8 cellular contexts compared by ENCODE assay signal in the genomic region with DNA sequence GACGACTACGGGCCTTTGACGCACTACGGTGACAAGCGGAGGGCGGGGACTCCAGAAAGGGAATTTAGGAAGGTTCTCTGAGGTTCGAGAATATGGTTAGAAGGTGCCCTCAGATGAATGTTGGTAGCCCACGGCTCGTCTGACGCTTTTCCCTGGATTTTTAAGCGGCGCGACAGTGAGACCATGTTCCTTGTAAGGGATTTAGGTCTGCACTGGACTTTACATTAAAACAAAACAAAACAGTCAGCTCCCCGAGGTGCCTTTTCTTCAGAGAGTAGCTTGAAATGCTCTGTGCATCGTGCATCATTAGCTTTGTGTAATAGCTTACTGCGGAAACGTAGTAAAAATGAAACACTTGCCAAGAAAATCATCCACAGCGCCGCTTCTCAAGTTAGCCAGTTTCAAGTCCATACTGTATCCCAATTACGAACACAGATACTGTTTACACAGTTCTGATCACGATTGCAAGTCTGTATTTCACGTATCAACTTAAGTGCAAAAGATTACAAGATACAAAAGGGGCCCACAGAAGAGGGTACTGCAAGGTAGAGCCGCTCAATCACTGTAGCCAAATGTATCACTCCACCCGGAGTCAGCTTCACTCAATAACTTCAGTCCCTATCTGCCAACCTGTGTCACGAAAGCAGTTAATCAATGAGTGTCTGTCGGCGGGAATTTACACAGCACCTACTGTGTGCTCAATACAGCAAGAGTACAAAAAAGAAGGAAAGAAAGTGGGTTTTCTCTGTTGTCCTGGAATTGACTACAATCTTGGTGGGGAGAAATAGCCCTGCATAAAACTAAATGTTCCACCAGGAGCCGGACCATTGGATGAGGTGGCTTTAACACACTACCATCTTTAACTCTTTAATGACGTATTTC. TPM values are rescaled to one million over a fixed set of nuclear protein-coding genes. Genes with fewer than 3 reads are reported as not detected.
DNase-seq lines count a peak whose midpoint lies in the region; ATAC-seq and TF ChIP-seq lines count a peak whose summit lies in the region.

No MANE protein-coding gene starts in this region.

- H3K4me3 ChIP-seq in RWPE2 (ENCODE audit: severe bottlenecking) = peak overlapping the region; percentile 68

- no peaks in the 10 kb centered on the region for H3K9me3 ChIP-seq in RWPE2 (ENCODE audit: severe bottlenecking)

- no peaks in the 10 kb centered on the region for H3K9me3 Mint-ChIP-seq in T-helper 1 cell treated with Interleukin-12 subunit alpha and Interleukin-12 subunit beta and Interleukin-4 antibody, amounts not matched to agents 30 μg/mL and 1 μg/mL, for 36 hours

- ATAC-seq in HG02678 (IDR thresholded peaks at IDR 0.05; ENCODE audit: unreplicated experiment) (peak; percentile 83), RWPE2 (ENCODE audit: low read depth) (no peak; the same call in 2 of the 3 replicates), omental fat pad (ENCODE audit: low FRiP score) (peak; percentile 16)

- DNase-seq in T-helper 1 cell = no peak
- no peak for DNase-seq in RWPE2 (ENCODE audit: low spot score)
- DNase-seq in erythroblast (lab: John Stamatoyannopoulos, UW) = no peak
- DNase-seq in omental fat pad (ENCODE audit: low spot score) = no peak
- DNase-seq in UCSD-AML1 (lab: John Stamatoyannopoulos, UW; ENCODE audit: unreplicated experiment) = no peak
- no peak for DNase-seq in NCI-H526 treated with DMSO at 0.1 percent for 48 hours (lab: John Stamatoyannopoulos, UW)

- TF ChIP-seq POLR2A in erythroblast (IDR thresholded peaks at IDR 0.05; ENCODE audit: low read length) = peak; percentile 79

- peak overlapping the region; percentile 98 for H3K4me3 Mint-ChIP-seq in T-helper 1 cell treated with Interleukin-12 subunit alpha and Interleukin-12 subunit beta and Interleukin-4 antibody, amounts not matched to agents 30 μg/mL and 1 μg/mL, for 36 hours

- H3K4me1 Mint-ChIP-seq in T-helper 1 cell treated with Interleukin-12 subunit alpha and Interleukin-12 subunit beta and Interleukin-4 antibody, amounts not matched to agents 30 μg/mL and 1 μg/mL, for 36 hours (ENCODE audit: low read depth) = peaks cover 20% of the 10 kb centered on the region

- H3K36me3 ChIP-seq in RWPE2 (ENCODE audit: low read depth) = no peaks in the 10 kb centered on the region

- peaks cover 5% of the 10 kb centered on the region for H3K4me1 ChIP-seq in RWPE2 (ENCODE audit: insufficient read depth, poor library complexity, severe bottlenecking)

- peak overlapping the region; percentile 95 for H3K27ac Mint-ChIP-seq in T-helper 1 cell treated with Interleukin-12 subunit alpha and Interleukin-12 subunit beta and Interleukin-4 antibody, amounts not matched to agents 30 μg/mL and 1 μg/mL, for 36 hours

- H3K27me3 Mint-ChIP-seq in T-helper 1 cell treated with Interleukin-12 subunit alpha and Interleukin-12 subunit beta and Interleukin-4 antibody, amounts not matched to agents 30 μg/mL and 1 μg/mL, for 36 hours (ENCODE audit: low read depth) = peaks cover 5% of the 10 kb centered on the region

- H3K27me3 ChIP-seq in RWPE2 (ENCODE audit: insufficient read depth, poor library complexity, severe bottlenecking) = no peaks in the 10 kb centered on the region

- H3K36me3 Mint-ChIP-seq in T-helper 1 cell treated with Interleukin-12 subunit alpha and Interleukin-12 subunit beta and Interleukin-4 antibody, amounts not matched to agents 30 μg/mL and 1 μg/mL, for 36 hours (ENCODE audit: low read depth) = no peaks in the 10 kb centered on the region

- TF ChIP-seq CTCF in RWPE2 (IDR thresholded peaks at IDR 0.05; ENCODE audit: poor library complexity, severe bottlenecking) (no peak), omental fat pad (IDR thresholded peaks at IDR 0.05) (no peak)

- H3K27ac ChIP-seq in RWPE2 (ENCODE audit: poor library complexity, severe bottlenecking) = peak overlapping the region; percentile 51

RNA-seq across cellular contexts. Expression of a gene that starts 0.5 kb away (rescaled TPM):
- 10 to 100 TPM in 1 of 4 donors, 1 to 10 TPM in 3; 4.5 to 10.9 (median 8.0) TPM for total RNA-seq in omental fat pad

RNA-seq across cellular contexts. Expression of a gene that starts 32.4 kb away (rescaled TPM):
- 10 to 100 TPM; 30.3 to 44.0 (median 35.2) TPM for total RNA-seq in omental fat pad

RNA-seq across cellular contexts. Expression of a gene that starts 41.5 kb away (rescaled TPM):
- 10 to 100 TPM; 24.0 to 32.0 (median 28.6) TPM for total RNA-seq in omental fat pad
